Comparison of ENCODE assay signal across 9 cellular contexts in genomic region chr10:79981356-79981672, GRCh38. TPM values are rescaled to one million over a fixed set of nuclear protein-coding genes. Genes with fewer than 3 reads are reported as not detected.
A peak's percentile ranks its signal among the peaks of the same experiment; 100 is the strongest.
DNase-seq lines count a peak whose midpoint lies in the region; ATAC-seq and TF ChIP-seq lines count a peak whose summit lies in the region.
"Had no signal": no experiment of that assay in that cellular context is flagged by ENCODE, and none has a peak within 500 bp of the region (broad histone marks: within the 10 kb centered on the region; RNA-seq: fewer than 3 reads in every experiment).

No MANE protein-coding gene starts in this region.

- H3K9me3 ChIP-seq in lower lobe of right lung (peaks cover 6% of the 10 kb centered on the region), tibial nerve (peaks cover 0 to 3% (median 0%) of the 10 kb centered on the region in 4 donors)

- peaks cover 65% of the 10 kb centered on the region for H3K27me3 Mint-ChIP-seq in activated CD4-positive, alpha-beta T cell treated with anti-CD3 and anti-CD28 coated beads, Interleukin-2, amount 10 ng/mL, durations not matched to agents 24 days and 14 days

- intact Hi-C loops in activated CD4-positive, alpha-beta T cell treated with anti-CD3 and anti-CD28 coated beads, Interleukin-2, amount 10 ng/mL, durations not matched to agents 24 days and 14 days (cut with micrococcal nuclease), result no loop called here
- intact Hi-C loops in lower lobe of right lung (cut with DNase I), result no loop called here

- H3K4me1 Mint-ChIP-seq in activated CD4-positive, alpha-beta T cell treated with anti-CD3 and anti-CD28 coated beads, Interleukin-2, amount 10 ng/mL, durations not matched to agents 24 days and 14 days, result peaks cover 20% of the 10 kb centered on the region

- H3K4me3 Mint-ChIP-seq in activated CD4-positive, alpha-beta T cell treated with anti-CD3 and anti-CD28 coated beads, Interleukin-2, amount 10 ng/mL, durations not matched to agents 24 days and 14 days, result peak overlapping the region; percentile 73

- WGBS in tibial nerve, 2 donors, result 0 to 4% methylated on average over 18 to 19 of the region's 19 CpGs

- peaks cover 4% of the 10 kb centered on the region for H3K9me3 Mint-ChIP-seq in activated CD4-positive, alpha-beta T cell treated with anti-CD3 and anti-CD28 coated beads, Interleukin-2, amount 10 ng/mL, durations not matched to agents 24 days and 14 days

- H3K36me3 Mint-ChIP-seq in activated CD4-positive, alpha-beta T cell treated with anti-CD3 and anti-CD28 coated beads, Interleukin-2, amount 10 ng/mL, durations not matched to agents 24 days and 14 days (ENCODE audit: low read depth), result no peaks in the 10 kb centered on the region
- H3K36me3 Mint-ChIP-seq: CD4-positive, CD25-positive, alpha-beta regulatory T cell had no signal

- H3K27ac ChIP-seq in cingulate gyrus (ENCODE audit: low read depth, low read length) (peak overlapping the region; percentile 54), lower lobe of right lung (peak overlapping the region; percentile 92), tibial nerve (peak overlapping the region in 2 of 4 donors; percentile 6 to 82)

- peak; percentile 46 to 58 for ATAC-seq in lower lobe of right lung

- no peak for TF ChIP-seq POLR2A in tibial nerve (IDR thresholded peaks at IDR 0.05)

- no peak for TF ChIP-seq CTCF in lower lobe of right lung (IDR thresholded peaks at IDR 0.05)
- no peak for TF ChIP-seq CTCF in tibial nerve (IDR thresholded peaks at IDR 0.05)

- H3K4me1 ChIP-seq in lower lobe of right lung (peaks cover 17% of the 10 kb centered on the region), tibial nerve (peaks cover 0 to 27% (median 9%) of the 10 kb centered on the region in 4 donors)

- no peak for DNase-seq in activated CD4-positive, alpha-beta T cell treated with anti-CD3 and anti-CD28 coated beads, Interleukin-2, amount 10 ng/mL, durations not matched to agents 24 days and 14 days
- no peak for DNase-seq in activated CD4-positive, alpha-beta T cell treated with anti-CD3 and anti-CD28 coated beads, Interleukin-2, amount 50 U/mL, for 4 hours
- no peak for DNase-seq in lower lobe of right lung
- no peak for DNase-seq in tibial nerve (ENCODE audit: low spot score in 2 of 2)
- no peak for DNase-seq in NK-92 treated with Interleukin-12 subunit alpha and Interleukin-12 subunit beta, amount 100 ng/mL, for 24 hours (lab: John Stamatoyannopoulos, UW)
- no peak for DNase-seq in NCI-H1417 treated with DMSO at 0.1 percent for 48 hours (lab: John Stamatoyannopoulos, UW)
- DNase-seq in NCI-H2171 treated with DMSO at 0.1 percent for 48 hours (lab: John Stamatoyannopoulos, UW), result no peak

- H3K27me3 ChIP-seq in lower lobe of right lung (ENCODE audit: low read depth) (peaks cover 13% of the 10 kb centered on the region), tibial nerve (peaks cover 0 to 17% of the 10 kb centered on the region in 2 donors)

- no peaks in the 10 kb centered on the region for H3K36me3 ChIP-seq in lower lobe of right lung
- H3K36me3 ChIP-seq in tibial nerve, result no peaks in the 10 kb centered on the region

- H3K4me3 ChIP-seq in lower lobe of right lung, result peak overlapping the region; percentile 70
- H3K4me3 ChIP-seq in tibial nerve, result peak overlapping the region; percentile 40 to 80 (median 48)

- no peak for TF ChIP-seq EP300 in tibial nerve (IDR thresholded peaks at IDR 0.05)

- H3K27ac Mint-ChIP-seq in activated CD4-positive, alpha-beta T cell treated with anti-CD3 and anti-CD28 coated beads, Interleukin-2, amount 10 ng/mL, durations not matched to agents 24 days and 14 days, result no peak overlapping the region
- H3K27ac Mint-ChIP-seq: CD4-positive, CD25-positive, alpha-beta regulatory T cell had no signal

RNA-seq across cellular contexts. Expression of gene SFTPD, which starts 32.4 kb away (rescaled TPM):
- not detected in 2 replicates for total RNA-seq in activated CD4-positive, alpha-beta T cell treated with anti-CD3 and anti-CD28 coated beads, Interleukin-2, amount 10 ng/mL, durations not matched to agents 24 days and 14 days
- total RNA-seq in lower lobe of right lung (630 TPM), tibial nerve (1 to 10 TPM in 2 of 4 donors, not detected in 2; 1.5 to 2.5 TPM)
- total RNA-seq: CD4-positive, CD25-positive, alpha-beta regulatory T cell had no signal

Comparison
In these comparisons a context has a peak if more than half of its experiments do, and no peak if none do; other contexts are left out.
1. RNA of gene SFTPD, which starts 32.4 kb away (total RNA-seq): 630 TPM in lower lobe of right lung (single experiment); 1.5 to 2.5 TPM in tibial nerve and not detected in activated CD4-positive, alpha-beta T cell treated with anti-CD3 and anti-CD28 coated beads, Interleukin-2, amount 10 ng/mL, durations not matched to agents 24 days and 14 days; every median in the first group is over 100 times any median in the second.